ENCODE assay signal across 8 cellular contexts in the genomic region with DNA sequence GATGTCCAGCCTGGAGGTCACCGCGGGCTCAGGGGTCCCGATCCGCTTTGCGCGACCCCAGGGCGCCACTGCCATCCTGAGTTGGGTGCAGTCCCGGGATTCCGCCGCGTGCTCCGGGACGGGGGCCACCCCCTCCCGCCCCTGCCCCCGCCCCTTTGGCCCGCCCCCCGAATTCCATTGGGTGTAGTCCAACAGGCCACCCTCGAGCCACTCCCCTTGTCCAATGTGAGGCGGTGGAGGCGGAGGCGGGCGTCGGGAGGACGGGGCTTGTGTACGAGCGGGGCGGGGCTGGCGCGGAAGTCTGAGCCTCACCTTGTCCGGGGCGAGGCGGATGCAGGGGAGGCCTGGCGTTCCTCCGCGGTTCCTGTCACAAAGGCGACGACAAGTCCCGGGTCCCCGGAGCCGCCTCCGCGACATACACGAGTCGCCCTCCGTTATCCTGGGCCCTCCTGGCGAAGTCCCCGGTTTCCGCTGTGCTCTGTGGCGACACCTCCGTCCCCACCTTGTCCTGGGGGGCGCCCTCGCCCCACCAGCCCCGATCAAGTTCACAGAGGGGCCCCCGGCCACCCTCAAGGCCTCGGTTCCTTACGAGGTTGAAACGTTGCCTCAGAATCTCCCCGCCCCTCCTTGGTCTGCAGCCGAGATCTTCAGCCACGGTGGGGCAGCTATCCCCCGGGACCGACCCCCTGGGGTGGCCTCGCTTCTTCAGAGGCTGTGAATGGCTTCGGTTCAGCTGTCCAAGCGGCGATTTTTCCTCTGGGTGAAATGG. TPM values are rescaled to one million over a fixed set of nuclear protein-coding genes. Genes with fewer than 3 reads are reported as not detected.
A peak's percentile ranks its signal among the peaks of the same experiment; 100 is the strongest.
DNase-seq lines count a peak whose midpoint lies in the region; FAIRE-seq and TF ChIP-seq lines count a peak whose summit lies in the region.

No MANE protein-coding gene starts in this region.

- TF ChIP-seq POLR2A in H54 (IDR thresholded peaks at IDR 0.05; ENCODE audit: low read depth, low read length): peak; percentile 58
- TF ChIP-seq POLR2A in Raji (IDR thresholded peaks at IDR 0.05; ENCODE audit: insufficient read depth, low read depth, low read length): peak; percentile 74

- FAIRE-seq in H54 (lab: Jason Lieb, UNC): no peak

- H3K27ac ChIP-seq in DOHH2 (ENCODE audit: low read depth, low read length): peak overlapping the region; percentile 89

- no peaks in the 10 kb centered on the region for H3K27me3 Mint-ChIP-seq in nephron (ENCODE audit: low read depth)

- peaks cover 33% of the 10 kb centered on the region for H4K20me1 ChIP-seq in DOHH2 (ENCODE audit: control insufficient read depth, insufficient read depth, low read depth, low read length)

- H3K4me3 Mint-ChIP-seq in nephron: peak overlapping the region; percentile 90 to 96 (median 93)

- peaks cover 55% of the 10 kb centered on the region for H3K36me3 ChIP-seq in DOHH2 (ENCODE audit: control insufficient read depth, low read length)

- H3K36me3 Mint-ChIP-seq in nephron (ENCODE audit: low read depth): peaks cover 13% of the 10 kb centered on the region

- H3K4me2 ChIP-seq in DOHH2 (ENCODE audit: low read length): peak overlapping the region; percentile 96

- H3K9me2 ChIP-seq in DOHH2 (replicated peaks; ENCODE audit: control insufficient read depth, low read length): no peaks in the 10 kb centered on the region

- peaks cover 62% of the 10 kb centered on the region for H3K4me1 ChIP-seq in DOHH2 (ENCODE audit: control insufficient read depth, low read length)

- DNase-seq in H54 (ENCODE audit: insufficient read length, low spot score) (peak; percentile 69), M059J (ENCODE audit: low read depth) (peak; percentile 96), fibroblast of the aortic adventitia (ENCODE audit: low read depth) (peak; percentile 90)
- peak; percentile 99 for DNase-seq in activated effector memory CD4-positive, alpha-beta T cell treated with anti-CD3 and anti-CD28 coated beads, Interleukin-2, amount 50 U/mL, for 16 hours
- peak; percentile 98 for DNase-seq in stimulated activated naive CD4-positive, alpha-beta T cell treated with Interleukin-2 at 50 U/mL for 16 hours (lab: John Stamatoyannopoulos, UW)

- H3K79me2 ChIP-seq in DOHH2 (ENCODE audit: control insufficient read depth, low read length): peaks cover 64% of the 10 kb centered on the region

- H3K27ac Mint-ChIP-seq in nephron: peak overlapping the region; percentile 95 to 100 (median 97)

- peaks cover 28% of the 10 kb centered on the region for H3K4me1 Mint-ChIP-seq in nephron

- peaks cover 29% of the 10 kb centered on the region for H3K27me3 ChIP-seq in DOHH2 (ENCODE audit: control insufficient read depth, low read length)

- H3K4me3 ChIP-seq in DOHH2 (ENCODE audit: low read length): peak overlapping the region; percentile 96
- H3K4me3 ChIP-seq in fibroblast of the aortic adventitia (ENCODE audit: low read depth, low read length): peak overlapping the region; percentile 90

- no peaks in the 10 kb centered on the region for H3K9me3 Mint-ChIP-seq in nephron

- H3K9me3 ChIP-seq in DOHH2 (ENCODE audit: control insufficient read depth, insufficient read depth, low read length): no peaks in the 10 kb centered on the region

- peaks cover 12% of the 10 kb centered on the region; the same call in 1 of the 2 replicates for H3F3A ChIP-seq in DOHH2 (ENCODE audit: control insufficient read depth, insufficient read depth)

- TF ChIP-seq CTCF in DOHH2 (IDR thresholded peaks at IDR 0.05; ENCODE audit: low read depth, low read length, poor library complexity, severe bottlenecking) (peak; percentile 36), fibroblast of the aortic adventitia (IDR thresholded peaks at IDR 0.05; ENCODE audit: insufficient read depth, low read length) (no peak), nephron (IDR thresholded peaks at IDR 0.05; ENCODE audit: unreplicated experiment in 3 of 3) (no peak)

RNA-seq across cellular contexts. Expression of gene LDLR, which starts 1.2 kb away (rescaled TPM):
- total RNA-seq in M059J (2014; rRNA removed; shearing (Covaris generic)): 65.7 and 89.0 TPM in 2 replicates
- 116 and 217 TPM in 2 replicates for total RNA-seq in fibroblast of the aortic adventitia (ENCODE audit: low replicate concordance)

Comparison
In these comparisons a context has a peak if more than half of its experiments do, and no peak if none do; other contexts are left out.
1. Peak in every context shown above with its lines: DNase-seq, H3K4me3 ChIP-seq and H3K27ac ChIP-seq.